8 cellular contexts compared by ENCODE assay signal in the genomic region with DNA sequence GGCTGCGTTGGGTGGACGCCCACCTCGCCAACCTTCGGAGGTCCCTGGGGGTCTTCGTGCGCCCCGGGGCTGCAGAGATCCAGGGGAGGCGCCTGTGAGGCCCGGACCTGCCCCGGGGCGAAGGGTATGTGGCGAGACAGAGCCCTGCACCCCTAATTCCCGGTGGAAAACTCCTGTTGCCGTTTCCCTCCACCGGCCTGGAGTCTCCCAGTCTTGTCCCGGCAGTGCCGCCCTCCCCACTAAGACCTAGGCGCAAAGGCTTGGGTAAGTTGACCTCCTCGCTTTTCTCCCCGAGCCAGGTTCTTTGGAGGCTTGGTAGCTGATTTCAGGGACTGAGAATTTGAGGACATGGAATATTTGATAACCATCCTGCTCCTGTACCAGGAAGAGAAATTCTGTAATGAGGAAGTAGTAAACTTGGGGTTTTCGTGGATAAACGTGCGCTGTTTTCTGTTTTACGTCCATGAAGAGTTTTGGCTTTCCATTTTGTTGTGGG. TPM values are rescaled to one million over a fixed set of nuclear protein-coding genes. Genes with fewer than 3 reads are reported as not detected.
DNase-seq lines count a peak whose midpoint lies in the region; ATAC-seq and TF ChIP-seq lines count a peak whose summit lies in the region.

No MANE protein-coding gene starts in this region.

- H3K4me1 ChIP-seq in stomach = peaks cover 0 to 38% (median 23%) of the 10 kb centered on the region in 4 donors

- H3K4me3 ChIP-seq in stomach = peak overlapping the region; percentile 77 to 99 (median 96)

- intact Hi-C loops in stomach (cut with DNase I; ENCODE audit: low total_unique reads) = loop anchor here (10.0 kb wide), 1 partner anchor 81 kb away; no protein-coding TSS in a partner anchor

- H3K27ac ChIP-seq in RWPE1 (peak overlapping the region; percentile 100), stomach (peak overlapping the region; percentile 76 to 90 (median 89))

- 0 to 1% (median 0%) methylated on average over 8 to 24 of the region's 24 CpGs for WGBS in stomach, 5 donors

- H3K9me3 ChIP-seq in stomach = no peaks in the 10 kb centered on the region

- no peak for TF ChIP-seq POLR2A in stomach (IDR thresholded peaks at IDR 0.05)

- DNase-seq in SIG-M5 treated with dmso at 0.1 percent for 504 hours (lab: John Stamatoyannopoulos, UW; ENCODE audit: unreplicated experiment) (peak; percentile 78), SIG-M5 (lab: John Stamatoyannopoulos, UW) (no peak), RWPE1 (ENCODE audit: low spot score) (peak; percentile 24), cerebellar cortex (ENCODE audit: low spot score) (peak; percentile 43), left kidney (ENCODE audit: low read depth, low spot score) (peak; percentile 51), stomach (peak; percentile 27)

- POLR2A ChIA-PET in RWPE1 (lab: Yijun Ruan, JAX; ENCODE audit: low non-redundant PET) = no interaction called here

- TF ChIP-seq CTCF in RWPE1 (conservative IDR thresholded peaks at IDR 0.05; ENCODE audit: low read depth) = no peak
- TF ChIP-seq CTCF in stomach (IDR thresholded peaks at IDR 0.05) = no peak

- peak; percentile 0 for ATAC-seq in HG02870 (IDR thresholded peaks at IDR 0.05; ENCODE audit: unreplicated experiment)
- no peak for ATAC-seq in GM19463 (IDR thresholded peaks at IDR 0.05; ENCODE audit: unreplicated experiment)

- no peaks in the 10 kb centered on the region for H3K27me3 ChIP-seq in stomach

- TF ChIP-seq EP300 in stomach (IDR thresholded peaks at IDR 0.05) = no peak

- CTCF ChIA-PET in RWPE1 (lab: Yijun Ruan, JAX) = interaction anchor here (1.0 to 1.3 kb wide), 2 partner anchors 8 to 78 kb away, joined by 3 read pairs; no protein-coding TSS in a partner anchor

- H3K36me3 ChIP-seq in stomach = peaks cover 13 to 24% (median 23%) of the 10 kb centered on the region in 4 donors

RNA-seq across cellular contexts. Expression of a gene that starts 0.5 kb away (rescaled TPM):
- total RNA-seq in stomach = 10 to 100 TPM in 4 of 5 donors, 1 to 10 TPM in 1; 9.9 to 93.9 (median 37.5) TPM
- 1 to 10 TPM; 4.4 to 5.7 (median 5.2) TPM for polyA plus RNA-seq in stomach

RNA-seq across cellular contexts. Expression of a gene that starts 1.0 kb away (rescaled TPM):
- 10 to 100 TPM in 1 of 5 donors, 1 to 10 TPM in 2, under 1 TPM in 2; under 0.01 to 14.5 (median 3.0) TPM for total RNA-seq in stomach
- polyA plus RNA-seq in stomach = 1 to 10 TPM; 5.2 to 5.8 (median 5.7) TPM

RNA-seq across cellular contexts. Expression of a gene that starts 52.1 kb away (rescaled TPM):
- total RNA-seq in stomach = 100 to 1,000 TPM; 308 to 594 (median 355) TPM
- polyA plus RNA-seq in stomach = 100 to 1,000 TPM; 418 to 479 (median 432) TPM
